In genomic region chr9:95772320-95773060, GRCh38 we compare ENCODE assay signal across 9 cellular contexts.
DNase-seq lines count a peak whose midpoint lies in the region; ATAC-seq and TF ChIP-seq lines count a peak whose summit lies in the region.
"Had no signal": no experiment of that assay in that cellular context is flagged by ENCODE, and none has a peak within 500 bp of the region (broad histone marks: within the 10 kb centered on the region; RNA-seq: fewer than 3 reads in every experiment).

No MANE protein-coding gene starts in this region.

- H3K36me3 Mint-ChIP-seq in progenitor cell of endocrine pancreas (ENCODE audit: insufficient read depth): no peaks in the 10 kb centered on the region

- no peaks in the 10 kb centered on the region for H3K9me3 Mint-ChIP-seq in progenitor cell of endocrine pancreas (ENCODE audit: low read depth)

- H3K9me2 ChIP-seq in PC-9 (ENCODE audit: insufficient read depth): no peaks in the 10 kb centered on the region

- TF ChIP-seq CTCF in progenitor cell of endocrine pancreas (IDR thresholded peaks at IDR 0.05; ENCODE audit: unreplicated experiment) (no peak), PC-9 (conservative IDR thresholded peaks at IDR 0.05) (no peak)

- H3K4me1 ChIP-seq in HUES6 (ENCODE audit: control insufficient read depth, insufficient read depth, low read length) (peaks cover 41% of the 10 kb centered on the region), adipocyte (ENCODE audit: control insufficient read depth, insufficient read depth, low read length) (peaks cover 32% of the 10 kb centered on the region), PC-9 (replicated peaks; ENCODE audit: insufficient read depth) (no peaks in the 10 kb centered on the region)

- H3K27me3 Mint-ChIP-seq in progenitor cell of endocrine pancreas: peaks cover 35% of the 10 kb centered on the region

- H3K4me2 ChIP-seq in PC-9: no peak overlapping the region

- POLR2A ChIA-PET in PC-9 (lab: Charles Lee; ENCODE audit: unreplicated experiment): no interaction called here

- H3K9me3 ChIP-seq in HUES6 (ENCODE audit: control insufficient read depth, insufficient read depth, low read depth, low read length) (no peaks in the 10 kb centered on the region), adipocyte (ENCODE audit: control insufficient read depth, low read length) (no peaks in the 10 kb centered on the region), PC-9 (ENCODE audit: insufficient read depth, low read depth) (no peaks in the 10 kb centered on the region)

- CTCF ChIA-PET in PC-9 (lab: Charles Lee): no interaction called here

- BruUV-seq in PC-9 (replicated peaks; lab: Mats Ljungman, UMichigan): no TSS peak

- H3K27me3 ChIP-seq in HUES6 (ENCODE audit: control insufficient read depth, insufficient read depth, low read length): no peaks in the 10 kb centered on the region
- H3K27me3 ChIP-seq in adipocyte (replicated peaks; ENCODE audit: control insufficient read depth, insufficient read depth, low read length): peaks cover 35% of the 10 kb centered on the region
- H3K27me3 ChIP-seq in PC-9 (ENCODE audit: insufficient read depth, low read depth): peaks cover 23% of the 10 kb centered on the region; the same call in 1 of the 2 replicates

- intact Hi-C loops in PC-9 (cut with micrococcal nuclease; ENCODE audit: unreplicated experiment): no loop called here

- no peak overlapping the region for H3K27ac Mint-ChIP-seq in progenitor cell of endocrine pancreas

- H3K36me3 ChIP-seq in HUES6 (ENCODE audit: control insufficient read depth, insufficient read depth, low read length) (no peaks in the 10 kb centered on the region), adipocyte (ENCODE audit: control insufficient read depth, insufficient read depth, low read length, severe bottlenecking) (no peaks in the 10 kb centered on the region), PC-9 (ENCODE audit: low read depth) (no peaks in the 10 kb centered on the region)

- H3K27ac ChIP-seq in HUES6 (ENCODE audit: low read depth, low read length) (no peak overlapping the region), PC-9 (no peak overlapping the region)

- peaks cover 18% of the 10 kb centered on the region for H3K4me1 Mint-ChIP-seq in progenitor cell of endocrine pancreas (ENCODE audit: low read depth)

- no peak overlapping the region for H3K4me3 Mint-ChIP-seq in progenitor cell of endocrine pancreas (ENCODE audit: low read depth)

- H2AFZ ChIP-seq in PC-9: no peak overlapping the region

- H3F3A ChIP-seq in PC-9 (ENCODE audit: insufficient read depth, low read depth): no peaks in the 10 kb centered on the region

- ATAC-seq in stimulated activated naive CD8-positive, alpha-beta T cell treated with anti-CD3 and anti-CD28 coated beads, Interleukin-15, Interleukin-2, amounts not matched to agents 100 U/mL and 50 U/mL, for 24 hours: peak; percentile 45

- no peaks in the 10 kb centered on the region for H3K79me2 ChIP-seq in PC-9 (ENCODE audit: low read depth)

- no peaks in the 10 kb centered on the region for H4K20me1 ChIP-seq in PC-9 (ENCODE audit: insufficient read depth)

- DNase-seq in adipocyte (ENCODE audit: low read depth) (peak; percentile 55), iris pigment epithelial cell (ENCODE audit: low read depth) (peak; percentile 55), progenitor cell of endocrine pancreas (ENCODE audit: low spot score, unreplicated experiment) (no peak), T1000 (lab: John Stamatoyannopoulos, UW) (no peak), PC-9 (no peak)
- DNase-seq in stimulated activated naive CD8-positive, alpha-beta T cell treated with anti-CD3 and anti-CD28 coated beads, Interleukin-15, Interleukin-2, amounts not matched to agents 100 U/mL and 50 U/mL, for 24 hours: peak; percentile 13
- DNase-seq in effector CD8-positive, alpha-beta T cell (lab: John Stamatoyannopoulos, UW): no peak
- DNase-seq: NCI-H1436 had no signal

- H3K4me3 ChIP-seq in HUES6 (ENCODE audit: low read depth, low read length): peak overlapping the region; percentile 36; the same call in 1 of the 2 replicates
- H3K4me3 ChIP-seq in adipocyte (ENCODE audit: low read length): no peak overlapping the region
- H3K4me3 ChIP-seq in PC-9: no peak overlapping the region

- H3K9ac ChIP-seq in HUES6 (ENCODE audit: low read length): peak overlapping the region; percentile 58
- H3K9ac ChIP-seq in adipocyte (ENCODE audit: low read length): no peak overlapping the region

Comparison
In these comparisons a context has a peak if more than half of its experiments do, and no peak if none do; other contexts are left out.
1. DNase-seq: peak in adipocyte (single experiment), iris pigment epithelial cell (single experiment) and stimulated activated naive CD8-positive, alpha-beta T cell treated with anti-CD3 and anti-CD28 coated beads, Interleukin-15, Interleukin-2, amounts not matched to agents 100 U/mL and 50 U/mL, for 24 hours (single experiment); none in progenitor cell of endocrine pancreas (single experiment), T1000 (single experiment), effector CD8-positive, alpha-beta T cell (single experiment) and PC-9 (0 of 2).